Comparison of ENCODE assay signal across 1 cellular context in the genomic region with DNA sequence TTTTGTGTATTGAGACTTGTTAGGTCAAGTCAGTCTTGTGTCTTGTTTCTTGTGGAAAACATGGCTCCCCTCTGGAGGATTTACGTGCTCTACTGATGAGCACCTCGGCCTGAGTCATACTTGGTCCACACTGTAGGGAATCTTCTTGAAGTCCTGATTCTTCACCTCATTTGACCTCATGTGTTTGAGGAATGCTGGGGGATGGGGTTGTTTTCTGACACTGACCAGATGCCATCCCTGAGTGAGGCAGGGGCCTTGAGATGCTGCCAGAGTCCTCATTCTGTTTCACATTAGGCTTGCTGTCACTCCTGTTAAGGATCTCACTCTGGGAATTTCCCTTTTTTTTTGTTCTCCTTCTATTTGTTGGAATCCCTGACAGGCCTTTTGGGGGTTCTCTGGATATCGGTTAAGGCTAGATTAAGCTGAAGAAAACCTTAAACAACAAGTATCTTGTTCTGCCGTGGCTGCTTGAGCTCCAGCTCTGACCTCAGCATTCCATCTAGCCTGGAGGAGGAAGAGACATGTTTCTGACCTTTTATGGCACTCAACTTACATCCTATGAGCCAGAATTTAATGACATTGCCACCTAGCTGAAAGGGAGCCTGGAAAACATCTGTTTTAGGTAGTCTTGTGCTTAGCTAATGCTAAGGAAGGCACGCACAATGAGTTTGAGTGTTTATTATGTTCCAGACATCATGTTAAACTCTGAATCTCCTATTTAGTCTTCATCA.
A peak's percentile ranks its signal among the peaks of the same experiment; 100 is the strongest.
TF ChIP-seq lines count a peak whose summit lies in the region.

No MANE protein-coding gene starts in this region.

TF ChIP-seq in SK-N-SH, 30 proteins besides CTCF, POLR2A, EP300 and RAD21 (continued from another document):
- TF ChIP-seq, protein P1, sequence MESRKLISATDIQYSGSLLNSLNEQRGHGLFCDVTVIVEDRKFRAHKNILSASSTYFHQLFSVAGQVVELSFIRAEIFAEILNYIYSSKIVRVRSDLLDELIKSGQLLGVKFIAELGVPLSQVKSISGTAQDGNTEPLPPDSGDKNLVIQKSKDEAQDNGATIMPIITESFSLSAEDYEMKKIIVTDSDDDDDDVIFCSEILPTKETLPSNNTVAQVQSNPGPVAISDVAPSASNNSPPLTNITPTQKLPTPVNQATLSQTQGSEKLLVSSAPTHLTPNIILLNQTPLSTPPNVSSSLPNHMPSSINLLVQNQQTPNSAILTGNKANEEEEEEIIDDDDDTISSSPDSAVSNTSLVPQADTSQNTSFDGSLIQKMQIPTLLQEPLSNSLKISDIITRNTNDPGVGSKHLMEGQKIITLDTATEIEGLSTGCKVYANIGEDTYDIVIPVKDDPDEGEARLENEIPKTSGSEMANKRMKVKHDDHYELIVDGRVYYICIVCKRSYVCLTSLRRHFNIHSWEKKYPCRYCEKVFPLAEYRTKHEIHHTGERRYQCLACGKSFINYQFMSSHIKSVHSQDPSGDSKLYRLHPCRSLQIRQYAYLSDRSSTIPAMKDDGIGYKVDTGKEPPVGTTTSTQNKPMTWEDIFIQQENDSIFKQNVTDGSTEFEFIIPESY (IDR thresholded peaks at IDR 0.05; ENCODE audit: borderline replicate concordance, low read depth): peak; percentile 81; the same call in 1 of the 2 replicates
- 0 out of 2 replicates have a peak, but pooled peaks have one; percentile 7 for TF ChIP-seq ELF1 (IDR thresholded peaks at IDR 0.05)
- peak; percentile 98 for TF ChIP-seq RXRA (IDR thresholded peaks at IDR 0.05; ENCODE audit: borderline replicate concordance, low read depth)
- peak; percentile 61; the same call in 1 of the 2 replicates for TF ChIP-seq FOXM1 (IDR thresholded peaks at IDR 0.05; ENCODE audit: low read depth)
- TF ChIP-seq, protein P2, sequence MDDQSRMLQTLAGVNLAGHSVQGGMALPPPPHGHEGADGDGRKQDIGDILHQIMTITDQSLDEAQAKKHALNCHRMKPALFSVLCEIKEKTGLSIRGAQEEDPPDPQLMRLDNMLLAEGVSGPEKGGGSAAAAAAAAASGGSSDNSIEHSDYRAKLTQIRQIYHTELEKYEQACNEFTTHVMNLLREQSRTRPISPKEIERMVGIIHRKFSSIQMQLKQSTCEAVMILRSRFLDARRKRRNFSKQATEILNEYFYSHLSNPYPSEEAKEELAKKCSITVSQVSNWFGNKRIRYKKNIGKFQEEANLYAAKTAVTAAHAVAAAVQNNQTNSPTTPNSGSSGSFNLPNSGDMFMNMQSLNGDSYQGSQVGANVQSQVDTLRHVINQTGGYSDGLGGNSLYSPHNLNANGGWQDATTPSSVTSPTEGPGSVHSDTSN (IDR thresholded peaks at IDR 0.05): peak; percentile 97
- no peak for TF ChIP-seq MXI1 (IDR thresholded peaks at IDR 0.05; ENCODE audit: low read depth, low read length)
- no peak for TF ChIP-seq SMC3 (IDR thresholded peaks at IDR 0.05; ENCODE audit: low read depth, low read length)
- TF ChIP-seq, protein P3, sequence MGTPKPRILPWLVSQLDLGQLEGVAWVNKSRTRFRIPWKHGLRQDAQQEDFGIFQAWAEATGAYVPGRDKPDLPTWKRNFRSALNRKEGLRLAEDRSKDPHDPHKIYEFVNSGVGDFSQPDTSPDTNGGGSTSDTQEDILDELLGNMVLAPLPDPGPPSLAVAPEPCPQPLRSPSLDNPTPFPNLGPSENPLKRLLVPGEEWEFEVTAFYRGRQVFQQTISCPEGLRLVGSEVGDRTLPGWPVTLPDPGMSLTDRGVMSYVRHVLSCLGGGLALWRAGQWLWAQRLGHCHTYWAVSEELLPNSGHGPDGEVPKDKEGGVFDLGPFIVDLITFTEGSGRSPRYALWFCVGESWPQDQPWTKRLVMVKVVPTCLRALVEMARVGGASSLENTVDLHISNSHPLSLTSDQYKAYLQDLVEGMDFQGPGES (IDR thresholded peaks at IDR 0.05; ENCODE audit: low read depth, low read length): no peak
- TF ChIP-seq, protein P4, sequence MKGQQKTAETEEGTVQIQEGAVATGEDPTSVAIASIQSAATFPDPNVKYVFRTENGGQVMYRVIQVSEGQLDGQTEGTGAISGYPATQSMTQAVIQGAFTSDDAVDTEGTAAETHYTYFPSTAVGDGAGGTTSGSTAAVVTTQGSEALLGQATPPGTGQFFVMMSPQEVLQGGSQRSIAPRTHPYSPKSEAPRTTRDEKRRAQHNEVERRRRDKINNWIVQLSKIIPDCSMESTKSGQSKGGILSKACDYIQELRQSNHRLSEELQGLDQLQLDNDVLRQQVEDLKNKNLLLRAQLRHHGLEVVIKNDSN (IDR thresholded peaks at IDR 0.05; ENCODE audit: borderline replicate concordance, low read depth): no peak
- TF ChIP-seq FOXJ3 (CRISPR knock-in tag; IDR thresholded peaks at IDR 0.05): no peak
- TF ChIP-seq MEF2A (IDR thresholded peaks at IDR 0.05; ENCODE audit: borderline replicate concordance, low read depth): no peak
